ENCODE assay signal across 26 cellular contexts in genomic region chr15:48309740-48310139, GRCh38. TPM values are rescaled to one million over a fixed set of nuclear protein-coding genes. Genes with fewer than 3 reads are reported as not detected.
DNase-seq lines count a peak whose midpoint lies in the region; ATAC-seq, FAIRE-seq and TF ChIP-seq lines count a peak whose summit lies in the region.
"Had no signal": no experiment of that assay in that cellular context is flagged by ENCODE, and none has a peak within 500 bp of the region (broad histone marks: within the 10 kb centered on the region; RNA-seq: fewer than 3 reads in every experiment).

No MANE protein-coding gene starts in this region.

- no peak for FAIRE-seq in bronchial epithelial cell (lab: Jason Lieb, UNC)
- FAIRE-seq: A549, D721Med, GM12878, H54 had no signal

- no peaks in the 10 kb centered on the region for H3K36me3 Mint-ChIP-seq in MCF 10A (ENCODE audit: insufficient read depth, unreplicated experiment)
- no peaks in the 10 kb centered on the region for H3K36me3 Mint-ChIP-seq in activated CD8-positive, alpha-beta T cell treated with anti-CD3 and anti-CD28 coated beads, Interleukin-2, amount 10 ng/mL, durations not matched to agents 7 days and 5 days (ENCODE audit: low read depth)
- H3K36me3 Mint-ChIP-seq: CD14-positive monocyte; CD8-positive, alpha-beta memory T cell had no signal

- no peaks in the 10 kb centered on the region for H3K4me1 Mint-ChIP-seq in MCF 10A (ENCODE audit: insufficient read depth, unreplicated experiment)
- no peaks in the 10 kb centered on the region for H3K4me1 Mint-ChIP-seq in activated CD8-positive, alpha-beta T cell treated with anti-CD3 and anti-CD28 coated beads, Interleukin-2, amount 10 ng/mL, durations not matched to agents 7 days and 5 days (ENCODE audit: low read depth)
- H3K4me1 Mint-ChIP-seq: CD8-positive, alpha-beta memory T cell had no signal

- H3K36me3 ChIP-seq in breast epithelium (no peaks in the 10 kb centered on the region), bronchial epithelial cell (ENCODE audit: control insufficient read depth, insufficient read depth, low read length) (no peaks in the 10 kb centered on the region)
- no peaks in the 10 kb centered on the region for H3K36me3 ChIP-seq in effector memory CD4-positive, alpha-beta T cell (ENCODE audit: control insufficient read depth, insufficient read depth, low read length)
- H3K36me3 ChIP-seq: BE2C; BLaER1 treated with 17β-estradiol and CSF1 and Interleukin-3, amounts not matched to agents 10 nM and 100 nM; HAP-1 had no signal

- CTCF ChIA-PET in MCF 10A (lab: Yijun Ruan, JAX) = interaction anchor here (0.8 to 1.2 kb wide), 2 partner anchors 17 to 24 kb away, joined by 3 to 7 read pairs; no protein-coding TSS in a partner anchor
- CTCF ChIA-PET in activated CD8-positive, alpha-beta T cell treated with anti-CD3 and anti-CD28 coated beads, Interleukin-2, amount 10 ng/mL, durations not matched to agents 7 days and 5 days (lab: Charles Lee) = no interaction called here

- BruUV-seq in MCF 10A (replicated peaks; lab: Mats Ljungman, UMichigan) = no TSS peak

- no peaks in the 10 kb centered on the region for H3K27me3 Mint-ChIP-seq in MCF 10A (ENCODE audit: insufficient read depth, unreplicated experiment)
- peaks cover 10% of the 10 kb centered on the region for H3K27me3 Mint-ChIP-seq in activated CD8-positive, alpha-beta T cell treated with anti-CD3 and anti-CD28 coated beads, Interleukin-2, amount 10 ng/mL, durations not matched to agents 7 days and 5 days (ENCODE audit: low read depth)
- H3K27me3 Mint-ChIP-seq: CD4-positive, alpha-beta T cell had no signal

- H3K4me3 ChIP-seq in breast epithelium (no peak overlapping the region), bronchial epithelial cell (ENCODE audit: low read depth, low read length) (no peak overlapping the region)
- H3K4me3 ChIP-seq in effector memory CD4-positive, alpha-beta T cell (ENCODE audit: insufficient read depth, low read depth, low read length, poor library complexity, severe bottlenecking) = no peak overlapping the region
- H3K4me3 ChIP-seq: A549; BLaER1 treated with 17β-estradiol and CSF1 and Interleukin-3, amounts not matched to agents 10 nM and 100 nM; GM12878; GM23338; HAP-1 had no signal

- no peaks in the 10 kb centered on the region for H3K9me3 Mint-ChIP-seq in MCF 10A (ENCODE audit: unreplicated experiment)
- no peaks in the 10 kb centered on the region for H3K9me3 Mint-ChIP-seq in activated CD8-positive, alpha-beta T cell treated with anti-CD3 and anti-CD28 coated beads, Interleukin-2, amount 10 ng/mL, durations not matched to agents 7 days and 5 days (ENCODE audit: insufficient read depth)
- H3K9me3 Mint-ChIP-seq: CD4-positive, alpha-beta T cell; CD8-positive, alpha-beta memory T cell; GM23338; HFFc6 had no signal

- TF ChIP-seq CTCF in MCF 10A (IDR thresholded peaks at IDR 0.05; ENCODE audit: unreplicated experiment) (no peak), breast epithelium (IDR thresholded peaks at IDR 0.05) (no peak), bronchial epithelial cell (IDR thresholded peaks at IDR 0.05; ENCODE audit: insufficient read depth, low read length, severe bottlenecking) (no peak), foreskin keratinocyte (conservative IDR thresholded peaks at IDR 0.05) (no peak)

- H3K27me3 ChIP-seq in breast epithelium = no peaks in the 10 kb centered on the region
- no peaks in the 10 kb centered on the region for H3K27me3 ChIP-seq in bronchial epithelial cell (ENCODE audit: control insufficient read depth, insufficient read depth, low read length)
- no peaks in the 10 kb centered on the region for H3K27me3 ChIP-seq in foreskin keratinocyte
- H3K27me3 ChIP-seq in effector memory CD4-positive, alpha-beta T cell (replicated peaks; ENCODE audit: control insufficient read depth, insufficient read depth, low read length, poor library complexity, severe bottlenecking) = no peaks in the 10 kb centered on the region
- H3K27me3 ChIP-seq: BE2C; BLaER1 treated with 17β-estradiol and CSF1 and Interleukin-3, amounts not matched to agents 10 nM and 100 nM had no signal

- H3K4me1 ChIP-seq in breast epithelium (no peaks in the 10 kb centered on the region), foreskin keratinocyte (no peaks in the 10 kb centered on the region)
- no peaks in the 10 kb centered on the region for H3K4me1 ChIP-seq in effector memory CD4-positive, alpha-beta T cell (ENCODE audit: control insufficient read depth, insufficient read depth, low read length, poor library complexity, severe bottlenecking)
- H3K4me1 ChIP-seq: A549; BE2C; BLaER1 treated with 17β-estradiol and CSF1 and Interleukin-3, amounts not matched to agents 10 nM and 100 nM; HAP-1 had no signal

- H3K27ac Mint-ChIP-seq in MCF 10A (ENCODE audit: low read depth, unreplicated experiment) = no peak overlapping the region
- no peak overlapping the region for H3K27ac Mint-ChIP-seq in activated CD8-positive, alpha-beta T cell treated with anti-CD3 and anti-CD28 coated beads, Interleukin-2, amount 10 ng/mL, durations not matched to agents 7 days and 5 days
- H3K27ac Mint-ChIP-seq: CD14-positive monocyte; CD4-positive, alpha-beta T cell; CD8-positive, alpha-beta memory T cell; GM23338; HFFc6 had no signal

- H3K27ac ChIP-seq in breast epithelium (no peak overlapping the region), foreskin keratinocyte (no peak overlapping the region)
- no peak overlapping the region for H3K27ac ChIP-seq in effector memory CD4-positive, alpha-beta T cell (ENCODE audit: insufficient read depth, low read length, poor library complexity, severe bottlenecking)
- H3K27ac ChIP-seq: A549; BLaER1 treated with 17β-estradiol and CSF1 and Interleukin-3, amounts not matched to agents 10 nM and 100 nM had no signal

- peak; percentile 72 for ATAC-seq in foreskin keratinocyte
- no peak for ATAC-seq in activated CD8-positive, alpha-beta T cell treated with anti-CD3 and anti-CD28 coated beads, Interleukin-2, amount 10 ng/mL, durations not matched to agents 7 days and 5 days
- ATAC-seq: A549, GM12878, GM23338 had no signal

- H3K4me3 Mint-ChIP-seq in MCF 10A (ENCODE audit: unreplicated experiment) = no peak overlapping the region
- H3K4me3 Mint-ChIP-seq in activated CD8-positive, alpha-beta T cell treated with anti-CD3 and anti-CD28 coated beads, Interleukin-2, amount 10 ng/mL, durations not matched to agents 7 days and 5 days = no peak overlapping the region
- H3K4me3 Mint-ChIP-seq: CD14-positive monocyte; CD4-positive, alpha-beta T cell; CD8-positive, alpha-beta memory T cell; GM23338; HFFc6 had no signal

- POLR2A ChIA-PET in MCF 10A (lab: Yijun Ruan, JAX) = interaction anchor here (0.6 to 1.2 kb wide), 2 partner anchors 13 to 310 kb away, joined by 3 read pairs; no protein-coding TSS in a partner anchor
- POLR2A ChIA-PET in activated CD8-positive, alpha-beta T cell treated with anti-CD3 and anti-CD28 coated beads, Interleukin-2, amount 10 ng/mL, durations not matched to agents 7 days and 5 days (lab: Charles Lee) = no interaction called here

- intact Hi-C loops in MCF 10A (cut with micrococcal nuclease) (no loop called here), breast epithelium (cut with DNase I; ENCODE audit: low total_unique reads) (no loop called here)

- peak; percentile 37 for DNase-seq in MCF 10A (ENCODE audit: unreplicated experiment)
- no peak for DNase-seq in breast epithelium (ENCODE audit: low spot score in 2 of 2)
- peak; percentile 86 for DNase-seq in bronchial epithelial cell (ENCODE audit: low read depth)
- DNase-seq in foreskin keratinocyte = peak; percentile 35 to 78
- DNase-seq in activated CD8-positive, alpha-beta T cell treated with anti-CD3 and anti-CD28 coated beads, Interleukin-2, amount 10 ng/mL, durations not matched to agents 7 days and 5 days = no peak
- no peak for DNase-seq in effector memory CD4-positive, alpha-beta T cell
- no peak for DNase-seq in NK-92 (lab: John Stamatoyannopoulos, UW; ENCODE audit: unreplicated experiment)
- DNase-seq: 8988T; ACHN; AML-193; BE2C; CD4-positive, alpha-beta T cell; CD8-positive, alpha-beta memory T cell; DMS 273 treated with DMSO at 0.1 percent for 48 hours; DMS79; EL; GDM1; HFFc6 had no signal

- TF ChIP-seq POLR2A in breast epithelium (IDR thresholded peaks at IDR 0.05) = no peak

- no peaks in the 10 kb centered on the region for H3K9me3 ChIP-seq in breast epithelium
- no peaks in the 10 kb centered on the region for H3K9me3 ChIP-seq in effector memory CD4-positive, alpha-beta T cell (ENCODE audit: control insufficient read depth, low read length)
- H3K9me3 ChIP-seq: A549; BE2C; BLaER1 treated with 17β-estradiol and CSF1 and Interleukin-3, amounts not matched to agents 10 nM and 100 nM; HAP-1 had no signal

RNA-seq across cellular contexts. Expression of gene DUT, which starts 21.5 kb away (rescaled TPM):
- 54.0 and 81.1 TPM in 2 replicates for total RNA-seq in MCF 10A (2022)
- total RNA-seq in breast epithelium = 100 to 1,000 TPM; 101 to 105 (median 105) TPM
- total RNA-seq in bronchial epithelial cell = 25.5 and 30.8 TPM in 2 replicates
- total RNA-seq in foreskin keratinocyte = 93.8 and 113 TPM in 2 replicates
- 160 and 193 TPM in 2 replicates for polyA plus RNA-seq in foreskin keratinocyte
- total RNA-seq in activated CD8-positive, alpha-beta T cell treated with anti-CD3 and anti-CD28 coated beads, Interleukin-2, amount 10 ng/mL, durations not matched to agents 7 days and 5 days = 100 to 1,000 TPM; 350 to 360 TPM

Comparison
In these comparisons a context has a peak if more than half of its experiments do, and no peak if none do; other contexts are left out.
1. DNase-seq: peak in MCF 10A (single experiment), bronchial epithelial cell (single experiment) and foreskin keratinocyte (2 of 2); none in breast epithelium (0 of 2), activated CD8-positive, alpha-beta T cell treated with anti-CD3 and anti-CD28 coated beads, Interleukin-2, amount 10 ng/mL, durations not matched to agents 7 days and 5 days (single experiment), effector memory CD4-positive, alpha-beta T cell (0 of 3) and NK-92 (single experiment).